ENCODE assay signal across 8 cellular contexts in the genomic region with DNA sequence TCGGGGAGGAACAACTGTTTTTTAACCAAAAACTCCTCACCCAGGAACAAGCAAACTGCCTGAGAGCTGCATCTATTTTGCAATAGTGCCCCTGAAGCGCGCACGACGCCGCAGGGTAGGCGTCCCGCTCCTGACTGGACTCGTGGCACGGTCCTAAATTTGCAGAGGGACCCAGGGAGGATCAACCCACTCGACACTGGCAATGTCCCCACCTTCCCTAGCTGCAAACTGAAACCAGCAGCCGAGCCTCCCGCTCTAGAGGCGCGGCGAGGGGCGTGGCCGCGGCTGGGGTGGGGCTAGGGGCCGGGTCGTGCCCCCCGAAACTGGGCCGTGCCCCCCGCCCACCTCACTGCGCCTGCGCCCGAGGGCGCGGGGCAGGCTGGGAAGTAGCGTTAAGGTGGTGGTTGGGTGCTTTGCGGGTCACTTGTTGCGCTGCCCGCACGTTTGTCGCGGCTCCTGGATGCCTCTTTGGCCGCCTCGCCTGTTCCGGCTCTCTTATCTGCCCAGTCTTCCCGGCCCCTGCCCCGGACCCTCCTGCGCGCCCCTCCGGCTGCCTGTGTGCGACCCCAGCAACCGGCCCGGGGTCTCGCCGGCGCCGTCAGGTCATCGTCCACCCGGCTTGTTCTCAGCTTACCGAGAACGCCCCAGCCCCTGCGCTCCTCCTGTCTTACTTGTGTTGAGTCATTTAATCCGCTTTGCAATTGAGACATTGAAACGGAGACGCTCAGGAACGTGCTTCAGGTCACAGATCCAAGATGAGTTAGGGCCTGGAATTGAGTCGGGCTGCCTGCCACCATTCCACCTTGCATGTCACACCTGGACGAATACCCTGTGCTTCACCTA. TPM values are rescaled to one million over a fixed set of nuclear protein-coding genes. Genes with fewer than 3 reads are reported as not detected.
DNase-seq lines count a peak whose midpoint lies in the region; ATAC-seq and TF ChIP-seq lines count a peak whose summit lies in the region.

No MANE protein-coding gene starts in this region.

- H3K9ac ChIP-seq in SK-N-MC (ENCODE audit: insufficient read length) = peak overlapping the region; percentile 97

- H3K27ac ChIP-seq in SK-N-MC = 0 out of 2 replicates have a peak overlapping the region, but pooled peaks have one; percentile 57
- peak overlapping the region; percentile 50 for H3K27ac ChIP-seq in temporal lobe (ENCODE audit: low read depth, low read length)

- peak overlapping the region; percentile 82 for H3K4me3 ChIP-seq in GM08714 (ENCODE audit: low read length)
- H3K4me3 ChIP-seq in MG63 = peak overlapping the region; percentile 75
- peak overlapping the region; percentile 98 for H3K4me3 ChIP-seq in SK-N-MC

- H3K27me3 ChIP-seq in MG63 = no peaks in the 10 kb centered on the region

- TF ChIP-seq CTCF in omental fat pad (IDR thresholded peaks at IDR 0.05) = no peak

- DNase-seq in HCEC 1CT (peak; percentile 74), MG63 (peak; percentile 90), SK-N-MC (ENCODE audit: low read depth, low spot score) (peak; percentile 10), globus pallidus (ENCODE audit: low spot score) (peak; percentile 79), omental fat pad (ENCODE audit: low spot score) (peak; percentile 44)
- DNase-seq in activated naive CD4-positive, alpha-beta T cell treated with anti-CD3 and anti-CD28 coated beads, Interleukin-2, amount 50 U/mL, for 16 hours = peak; percentile 93

- no peaks in the 10 kb centered on the region for H3K36me3 ChIP-seq in MG63
- no peaks in the 10 kb centered on the region for H3K36me3 ChIP-seq in SK-N-MC (ENCODE audit: insufficient read depth, low read length)

- H3K9me3 ChIP-seq in MG63 (no peaks in the 10 kb centered on the region; the same call in 1 of the 2 replicates), SK-N-MC (ENCODE audit: low read depth, low read length) (no peaks in the 10 kb centered on the region)

- ATAC-seq in omental fat pad (ENCODE audit: low FRiP score) = peak; percentile 99

RNA-seq across cellular contexts. Expression of a gene that starts 37.9 kb away (rescaled TPM):
- 54.8 and 70.6 TPM in 2 replicates for total RNA-seq in MG63 (2014; rRNA removed; shearing (Covaris generic); ENCODE audit: low replicate concordance)
- 100 to 1,000 TPM in 1 of 4 donors, 10 to 100 TPM in 3; 63.0 to 128 (median 93.1) TPM for total RNA-seq in omental fat pad
- 79.4 TPM for total RNA-seq in temporal lobe

Comparison
In these comparisons a context has a peak if more than half of its experiments do, and no peak if none do; other contexts are left out.
1. Peak in every context shown above with its lines: DNase-seq, ATAC-seq, H3K4me3 ChIP-seq and H3K27ac ChIP-seq.
2. DNase-seq: peak in every context shown above with its lines; median percentile 93 in activated naive CD4-positive, alpha-beta T cell treated with anti-CD3 and anti-CD28 coated beads, Interleukin-2, amount 50 U/mL, for 16 hours; 90 in MG63; 79 in globus pallidus; 74 in HCEC 1CT; 44 in omental fat pad; 10 in SK-N-MC.